In genomic region chr10:80204193-80204714, GRCh38 we compare ENCODE assay signal across 8 cellular contexts. TPM values are rescaled to one million over a fixed set of nuclear protein-coding genes. Genes with fewer than 3 reads are reported as not detected.
DNase-seq lines count a peak whose midpoint lies in the region; ATAC-seq and TF ChIP-seq lines count a peak whose summit lies in the region.

No MANE protein-coding gene starts in this region.

- H3K36me3 Mint-ChIP-seq in activated CD8-positive, alpha-beta memory T cell treated with anti-CD3 and anti-CD28 coated beads, Interleukin-2, amount 10 ng/mL, durations not matched to agents 7 days and 5 days, result peaks cover 36% of the 10 kb centered on the region

- ATAC-seq in activated CD8-positive, alpha-beta memory T cell treated with anti-CD3 and anti-CD28 coated beads, Interleukin-2, amount 10 ng/mL, durations not matched to agents 7 days and 5 days, result no peak
- ATAC-seq in HG03439 (IDR thresholded peaks at IDR 0.05; ENCODE audit: unreplicated experiment), result no peak

- peak overlapping the region; percentile 78 for H3K27ac ChIP-seq in WERI-Rb-1
- peak overlapping the region; percentile 86 to 93 for H3K27ac ChIP-seq in ovary

- peak overlapping the region; percentile 83 for H3K27ac Mint-ChIP-seq in activated CD8-positive, alpha-beta memory T cell treated with anti-CD3 and anti-CD28 coated beads, Interleukin-2, amount 10 ng/mL, durations not matched to agents 7 days and 5 days

- H3K4me1 Mint-ChIP-seq in activated CD8-positive, alpha-beta memory T cell treated with anti-CD3 and anti-CD28 coated beads, Interleukin-2, amount 10 ng/mL, durations not matched to agents 7 days and 5 days, result peaks cover 51% of the 10 kb centered on the region

- TF ChIP-seq CTCF in WERI-Rb-1 (IDR thresholded peaks at IDR 0.05; ENCODE audit: low read depth, low read length), result no peak
- TF ChIP-seq CTCF in foreskin fibroblast (IDR thresholded peaks at IDR 0.05; ENCODE audit: low read depth, low read length), result no peak
- no peak for TF ChIP-seq CTCF in ovary (IDR thresholded peaks at IDR 0.05)

- no peaks in the 10 kb centered on the region for H3K9me3 Mint-ChIP-seq in activated CD8-positive, alpha-beta memory T cell treated with anti-CD3 and anti-CD28 coated beads, Interleukin-2, amount 10 ng/mL, durations not matched to agents 7 days and 5 days (ENCODE audit: low read depth)

- 7 to 11% (median 7%) methylated on average over 9 of the region's 9 CpGs for WGBS in ovary, 3 donors

- CTCF ChIA-PET in activated CD8-positive, alpha-beta memory T cell treated with anti-CD3 and anti-CD28 coated beads, Interleukin-2, amount 10 ng/mL, durations not matched to agents 7 days and 5 days (lab: Charles Lee), result interaction anchor here (1.1 to 3.1 kb wide), 8 partner anchors 10 to 60 kb away, joined by 3 to 17 read pairs (median 5); no protein-coding TSS in a partner anchor

- H3K36me3 ChIP-seq in WERI-Rb-1, result no peaks in the 10 kb centered on the region
- H3K36me3 ChIP-seq in ovary, result no peaks in the 10 kb centered on the region

- TF ChIP-seq EP300 in ovary (IDR thresholded peaks at IDR 0.05), result no peak

- intact Hi-C loops in ovary (cut with DNase I), result loop anchor here in 2 of 4 donors (5.0 kb wide), 2 partner anchors 47 to 52 kb away; no protein-coding TSS in a partner anchor

- H3K4me3 ChIP-seq in WERI-Rb-1 (ENCODE audit: low read depth, low read length) (peak overlapping the region; percentile 58), foreskin fibroblast (ENCODE audit: low read depth in 1 of 2, low read length in 2 of 2) (peak overlapping the region; percentile 68 to 98), ovary (peak overlapping the region; percentile 90)

- no peak for TF ChIP-seq POLR2A in ovary (IDR thresholded peaks at IDR 0.05)

- H3K9me3 ChIP-seq in WERI-Rb-1 (ENCODE audit: severe bottlenecking) (no peaks in the 10 kb centered on the region), ovary (no peaks in the 10 kb centered on the region)

- DNase-seq in activated CD8-positive, alpha-beta memory T cell treated with anti-CD3 and anti-CD28 coated beads, Interleukin-2, amount 10 ng/mL, durations not matched to agents 7 days and 5 days, result no peak
- no peak for DNase-seq in activated CD8-positive, alpha-beta memory T cell treated with anti-CD3 and anti-CD28 coated beads, Interleukin-2, amount 50 U/mL, for 48 hours
- DNase-seq in WERI-Rb-1 (no peak), foreskin fibroblast (peak in 1 of 2 donors; percentile 61), ovary (no peak), T1000 (lab: John Stamatoyannopoulos, UW) (no peak)
- no peak for DNase-seq in effector CD8-positive, alpha-beta T cell (lab: John Stamatoyannopoulos, UW)

- no peaks in the 10 kb centered on the region for H3K27me3 ChIP-seq in WERI-Rb-1 (ENCODE audit: insufficient read depth, low read depth, severe bottlenecking)
- no peaks in the 10 kb centered on the region for H3K27me3 ChIP-seq in ovary

- peak overlapping the region; percentile 97 for H3K4me3 Mint-ChIP-seq in activated CD8-positive, alpha-beta memory T cell treated with anti-CD3 and anti-CD28 coated beads, Interleukin-2, amount 10 ng/mL, durations not matched to agents 7 days and 5 days

- H3K27me3 Mint-ChIP-seq in activated CD8-positive, alpha-beta memory T cell treated with anti-CD3 and anti-CD28 coated beads, Interleukin-2, amount 10 ng/mL, durations not matched to agents 7 days and 5 days, result no peaks in the 10 kb centered on the region

- H3K4me1 ChIP-seq in ovary (ENCODE audit: insufficient read depth), result peaks cover 26% of the 10 kb centered on the region

RNA-seq across cellular contexts. Expression of gene ANXA11, which starts 1.1 kb away (rescaled TPM):
- total RNA-seq in activated CD8-positive, alpha-beta memory T cell treated with anti-CD3 and anti-CD28 coated beads, Interleukin-2, amount 10 ng/mL, durations not matched to agents 7 days and 5 days, result 100 to 1,000 TPM; 251 to 288 TPM
- 100 to 1,000 TPM in 6 of 7 donors, 10 to 100 TPM in 1; 44.2 to 159 (median 137) TPM for total RNA-seq in ovary
- 100 to 1,000 TPM in 1 of 2 donors, 10 to 100 TPM in 1; 55.9 to 372 TPM for polyA plus RNA-seq in ovary
